In genomic region chr3:107992976-107993684, GRCh38 we compare ENCODE assay signal across 14 cellular contexts.
DNase-seq lines count a peak whose midpoint lies in the region; ATAC-seq and TF ChIP-seq lines count a peak whose summit lies in the region.
"Had no signal": no experiment of that assay in that cellular context is flagged by ENCODE, and none has a peak within 500 bp of the region (broad histone marks: within the 10 kb centered on the region; RNA-seq: fewer than 3 reads in every experiment).

No MANE protein-coding gene starts in this region.

- H3K27me3 ChIP-seq in mammary epithelial cell (ENCODE audit: insufficient read depth, low read length) (no peaks in the 10 kb centered on the region), mesenchymal stem cell (ENCODE audit: control insufficient read depth in 1 of 2, insufficient read depth in 1 of 2, low read length in 2 of 2) (no peaks in the 10 kb centered on the region)
- H3K27me3 ChIP-seq: esophagus muscularis mucosa, Peyer's patch had no signal

- WGBS in mammary epithelial cell (ENCODE audit: low coverage, missing lambda C conversion rate), result 55% methylated on average over 8 of the region's 9 CpGs
- 84% methylated on average over 9 of the region's 9 CpGs for WGBS in mesenchymal stem cell

- H3K4me1 ChIP-seq in mammary epithelial cell (ENCODE audit: insufficient read depth, low read length), result peaks cover 35% of the 10 kb centered on the region
- peaks cover 6% of the 10 kb centered on the region for H3K4me1 ChIP-seq in mesenchymal stem cell (ENCODE audit: control insufficient read depth, insufficient read depth, low read depth, low read length)

- H3K9ac ChIP-seq in mammary epithelial cell (ENCODE audit: insufficient read depth, low read length), result no peak overlapping the region
- H3K9ac ChIP-seq in mesenchymal stem cell (ENCODE audit: low read length), result peak overlapping the region; percentile 51

- peaks cover 11% of the 10 kb centered on the region for H3K4me1 Mint-ChIP-seq in activated naive CD4-positive, alpha-beta T cell treated with anti-CD3 and anti-CD28 coated beads, Interleukin-2, amount 10 ng/mL, durations not matched to agents 7 days and 5 days

- H3K79me1 ChIP-seq in mesenchymal stem cell (replicated peaks; ENCODE audit: low read length, poor library complexity, severe bottlenecking), result no peaks in the 10 kb centered on the region

- no peak overlapping the region for H4K91ac ChIP-seq in mesenchymal stem cell (ENCODE audit: low read length)

- H2AFZ ChIP-seq in mammary epithelial cell (ENCODE audit: low read depth, low read length) (no peak overlapping the region), mesenchymal stem cell (ENCODE audit: low read depth, low read length) (no peak overlapping the region)

- peaks cover 3% of the 10 kb centered on the region for H3K36me3 Mint-ChIP-seq in activated naive CD4-positive, alpha-beta T cell treated with anti-CD3 and anti-CD28 coated beads, Interleukin-2, amount 10 ng/mL, durations not matched to agents 7 days and 5 days

- no peak overlapping the region for H4K8ac ChIP-seq in mesenchymal stem cell (ENCODE audit: low read length)

- BruUV-seq in mammary epithelial cell (replicated peaks; lab: Mats Ljungman, UMichigan), result no TSS peak

- H3K4me3 ChIP-seq in mammary epithelial cell (replicated peaks in 1 of 3; ENCODE audit: insufficient read depth in 1 of 3, low read depth in 2 of 3, low read length in 3 of 3) (no peak overlapping the region), mesenchymal stem cell (ENCODE audit: insufficient read depth in 1 of 2, low read depth in 1 of 2, low read length in 2 of 2) (no peak overlapping the region)
- H3K4me3 ChIP-seq: esophagus muscularis mucosa, Peyer's patch had no signal

- H3K23ac ChIP-seq in mesenchymal stem cell (ENCODE audit: low read length in 2 of 2), result no peak overlapping the region

- no peaks in the 10 kb centered on the region for H4K20me1 ChIP-seq in mammary epithelial cell (ENCODE audit: insufficient read depth, low read length)

- H3K18ac ChIP-seq in mesenchymal stem cell (ENCODE audit: low read depth in 1 of 2, low read length in 2 of 2), result no peak overlapping the region

- no peak overlapping the region for H2BK120ac ChIP-seq in mesenchymal stem cell (ENCODE audit: low read depth, low read length)

- H3K9me3 Mint-ChIP-seq in activated naive CD4-positive, alpha-beta T cell treated with anti-CD3 and anti-CD28 coated beads, Interleukin-2, amount 10 ng/mL, durations not matched to agents 7 days and 5 days, result peaks cover 3% of the 10 kb centered on the region

- no peak overlapping the region for H3K14ac ChIP-seq in mesenchymal stem cell (ENCODE audit: low read length in 2 of 2)

- H3K27ac ChIP-seq in mammary epithelial cell (ENCODE audit: insufficient read depth, low read depth, low read length) (peak overlapping the region; percentile 31), mesenchymal stem cell (ENCODE audit: low read length, poor library complexity, severe bottlenecking) (no peak overlapping the region)
- H3K27ac ChIP-seq: esophagus muscularis mucosa, HL-60, Peyer's patch had no signal

- no peak overlapping the region for H2BK15ac ChIP-seq in mesenchymal stem cell (ENCODE audit: low read depth, poor library complexity, severe bottlenecking)

- H3K4me3 Mint-ChIP-seq in activated naive CD4-positive, alpha-beta T cell treated with anti-CD3 and anti-CD28 coated beads, Interleukin-2, amount 10 ng/mL, durations not matched to agents 7 days and 5 days, result no peak overlapping the region
- H3K4me3 Mint-ChIP-seq: activated CD4-positive, alpha-beta T cell treated with anti-CD3 and anti-CD28 coated beads, Interleukin-2, amount 10 ng/mL, durations not matched to agents 24 days and 14 days had no signal

- CTCF ChIA-PET in mammary epithelial cell (lab: Charles Lee; ENCODE audit: low non-redundant PET), result no interaction called here
- CTCF ChIA-PET in activated naive CD4-positive, alpha-beta T cell treated with anti-CD3 and anti-CD28 coated beads, Interleukin-2, amount 10 ng/mL, durations not matched to agents 7 days and 5 days (lab: Charles Lee), result interaction anchor here (0.6 to 0.9 kb wide), 2 partner anchors 139 to 484 kb away, joined by 3 read pairs; no protein-coding TSS in a partner anchor

- H2AK5ac ChIP-seq in mesenchymal stem cell (ENCODE audit: low read length, severe bottlenecking), result peak overlapping the region; percentile 49

- no peak for TF ChIP-seq CTCF in mammary epithelial cell (conservative IDR thresholded peaks at IDR 0.05 in 1 of 2, IDR thresholded peaks at IDR 0.05 in 1 of 2; ENCODE audit: extremely low read depth in 1 of 2, insufficient read depth in 1 of 2, low read depth in 1 of 2, low read length in 2 of 2)

- H3K9me3 ChIP-seq in mammary epithelial cell (replicated peaks; ENCODE audit: insufficient read depth, low read length) (no peaks in the 10 kb centered on the region), mesenchymal stem cell (ENCODE audit: control insufficient read depth, low read length) (no peaks in the 10 kb centered on the region)
- H3K9me3 ChIP-seq: esophagus muscularis mucosa, Peyer's patch had no signal

- H3K36me3 ChIP-seq in mammary epithelial cell (ENCODE audit: insufficient read depth, low read length), result no peaks in the 10 kb centered on the region
- H3K36me3 ChIP-seq in mesenchymal stem cell (ENCODE audit: control insufficient read depth in 1 of 2, insufficient read depth in 2 of 2, low read depth in 1 of 2, low read length in 2 of 2), result no peaks in the 10 kb centered on the region
- H3K36me3 ChIP-seq: esophagus muscularis mucosa, Peyer's patch had no signal

- H2BK5ac ChIP-seq in mesenchymal stem cell (ENCODE audit: low read depth, low read length, poor library complexity, severe bottlenecking), result no peak overlapping the region

- no peak overlapping the region for H3K4ac ChIP-seq in mesenchymal stem cell (ENCODE audit: low read depth in 1 of 2, low read length in 2 of 2)

- intact Hi-C loops in mammary epithelial cell (cut with micrococcal nuclease), result no loop called here

- dilution Hi-C loops in mammary epithelial cell (cut with HindIII; ENCODE audit: low sequenced_read_pairs), result no loop called here

- no peak overlapping the region for H3K27ac Mint-ChIP-seq in activated naive CD4-positive, alpha-beta T cell treated with anti-CD3 and anti-CD28 coated beads, Interleukin-2, amount 10 ng/mL, durations not matched to agents 7 days and 5 days
- H3K27ac Mint-ChIP-seq: activated CD4-positive, alpha-beta T cell treated with anti-CD3 and anti-CD28 coated beads, Interleukin-2, amount 10 ng/mL, durations not matched to agents 24 days and 14 days had no signal

- H3K4me2 ChIP-seq in mammary epithelial cell (ENCODE audit: insufficient read depth, low read depth, low read length) (peak overlapping the region; percentile 24), mesenchymal stem cell (ENCODE audit: low read length, poor library complexity, severe bottlenecking) (no peak overlapping the region)

- no peak overlapping the region for H2BK12ac ChIP-seq in mesenchymal stem cell (ENCODE audit: low read length in 2 of 2)

- peak; percentile 64 for ATAC-seq in HG02759 (IDR thresholded peaks at IDR 0.05; ENCODE audit: unreplicated experiment)

- peak; percentile 71 for DNase-seq in CD1c-positive myeloid dendritic cell (ENCODE audit: extremely low spot score)
- peak; percentile 79 for DNase-seq in mammary epithelial cell
- peak; percentile 58 for DNase-seq in mesenchymal stem cell
- DNase-seq in activated naive CD4-positive, alpha-beta T cell treated with anti-CD3 and anti-CD28 coated beads, Interleukin-2, amount 10 ng/mL, durations not matched to agents 7 days and 5 days, result no peak
- DNase-seq in activated CD8-positive, alpha-beta memory T cell treated with anti-CD3 and anti-CD28 coated beads, Interleukin-2, amount 50 U/mL, for 48 hours, result no peak
- no peak for DNase-seq in NCI-H2081 treated with DMSO at 0.1 percent for 48 hours (lab: John Stamatoyannopoulos, UW)
- DNase-seq in germinal center (ENCODE audit: low spot score), result no peak
- DNase-seq: activated CD4-positive, alpha-beta T cell treated with anti-CD3 and anti-CD28 coated beads, Interleukin-2, amount 10 ng/mL, durations not matched to agents 24 days and 14 days; DMS53; NCI-H187; Peyer's patch had no signal

- no peaks in the 10 kb centered on the region for H3K79me2 ChIP-seq in mammary epithelial cell (ENCODE audit: insufficient read depth, low read length)

- in situ Hi-C loops in mammary epithelial cell (cut with MboI; ENCODE audit: low sequenced_read_pairs in 2 of 2), result no loop called here

- H3K27me3 Mint-ChIP-seq in activated naive CD4-positive, alpha-beta T cell treated with anti-CD3 and anti-CD28 coated beads, Interleukin-2, amount 10 ng/mL, durations not matched to agents 7 days and 5 days, result peaks cover 12% of the 10 kb centered on the region

Comparison
In these comparisons a context has a peak if more than half of its experiments do, and no peak if none do; other contexts are left out.
1. DNase-seq: peak in CD1c-positive myeloid dendritic cell (single experiment), mammary epithelial cell (single experiment) and mesenchymal stem cell (single experiment); none in activated naive CD4-positive, alpha-beta T cell treated with anti-CD3 and anti-CD28 coated beads, Interleukin-2, amount 10 ng/mL, durations not matched to agents 7 days and 5 days (single experiment), activated CD8-positive, alpha-beta memory T cell treated with anti-CD3 and anti-CD28 coated beads, Interleukin-2, amount 50 U/mL, for 48 hours (single experiment), NCI-H2081 treated with DMSO at 0.1 percent for 48 hours (single experiment) and germinal center (single experiment).